8 cellular contexts compared by ENCODE assay signal in the genomic region with DNA sequence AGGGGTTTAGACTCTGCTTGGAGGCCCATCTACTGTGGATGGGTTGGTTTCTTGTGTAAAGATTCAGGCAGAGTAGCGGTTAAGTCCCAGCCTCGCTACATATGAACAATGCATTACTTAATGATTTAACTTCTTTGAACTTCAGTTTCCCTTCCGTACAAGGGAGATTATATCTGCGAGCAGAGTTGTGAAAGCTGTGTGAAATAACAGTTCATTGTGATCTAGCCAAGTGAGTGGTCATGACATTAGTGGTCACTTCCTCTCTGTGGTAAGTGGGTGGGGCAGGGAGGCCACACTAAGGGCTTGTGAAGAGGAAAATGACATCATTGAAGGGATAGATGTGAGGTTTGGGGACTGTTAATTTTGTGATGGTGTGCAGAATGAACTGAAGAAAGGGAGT. TPM values are rescaled to one million over a fixed set of nuclear protein-coding genes. Genes with fewer than 3 reads are reported as not detected.
DNase-seq lines count a peak whose midpoint lies in the region; ATAC-seq and TF ChIP-seq lines count a peak whose summit lies in the region.

No MANE protein-coding gene starts in this region.

- no peaks in the 10 kb centered on the region for H3K9me3 ChIP-seq in smooth muscle cell (replicated peaks; ENCODE audit: low read depth)

- 59% methylated on average over 4 of the region's 4 CpGs for WGBS in smooth muscle cell (ENCODE audit: low lambda C conversion rate)

- ATAC-seq in GM21526 (IDR thresholded peaks at IDR 0.05; ENCODE audit: low FRiP score, unreplicated experiment) (peak; percentile 86), left lobe of liver (peak; percentile 29)
- peak; percentile 94 for ATAC-seq in activated T-helper 17 cell treated with anti-CD3 and anti-CD28 coated beads, Interleukin-2, amount 50 U/mL, for 72 hours (replicated peaks)

- no peaks in the 10 kb centered on the region for H3K27me3 ChIP-seq in dorsolateral prefrontal cortex
- no peaks in the 10 kb centered on the region for H3K27me3 ChIP-seq in smooth muscle cell (ENCODE audit: low read depth)

- H3K27ac ChIP-seq in dorsolateral prefrontal cortex (no peak overlapping the region), smooth muscle cell (ENCODE audit: low read depth) (no peak overlapping the region)

- H2AFZ ChIP-seq in smooth muscle cell (ENCODE audit: low read depth): no peak overlapping the region

- no peaks in the 10 kb centered on the region for H3K4me1 ChIP-seq in smooth muscle cell (ENCODE audit: low read depth)

- TF ChIP-seq CTCF in GM10266 (IDR thresholded peaks at IDR 0.05; ENCODE audit: control insufficient read depth, insufficient read depth, low read depth, missing control alignments): no peak
- TF ChIP-seq CTCF in dorsolateral prefrontal cortex (IDR thresholded peaks at IDR 0.05 in 54 of 56, conservative IDR thresholded peaks at IDR 0.05 in 2 of 56; ENCODE audit: low read depth in 1 of 56, partially characterized antibody in 56 of 56): no peak
- no peak for TF ChIP-seq CTCF in smooth muscle cell (IDR thresholded peaks at IDR 0.05; ENCODE audit: borderline replicate concordance, insufficient read depth, poor library complexity, severe bottlenecking)

- DNase-seq in GM10266 (ENCODE audit: extremely low spot score) (peak; percentile 54), HT-29 (ENCODE audit: low spot score) (peak; percentile 59), left lobe of liver (ENCODE audit: low spot score) (no peak), dorsolateral prefrontal cortex (no peak), smooth muscle cell (lab: John Stamatoyannopoulos, UW; ENCODE audit: unreplicated experiment) (no peak), amygdala (lab: John Stamatoyannopoulos, UW) (no peak)

- H3K36me3 Mint-ChIP-seq in activated T-helper 17 cell treated with anti-CD3 and anti-CD28 coated beads, Interleukin-2, amount 50 U/mL, for 72 hours (ENCODE audit: low read depth): no peaks in the 10 kb centered on the region

- no peaks in the 10 kb centered on the region for H3F3A ChIP-seq in smooth muscle cell (ENCODE audit: low read depth)

- H3K4me2 ChIP-seq in smooth muscle cell: no peak overlapping the region

- intact Hi-C loops in dorsolateral prefrontal cortex (cut with DNase I): no loop called here

- H3K4me3 ChIP-seq in dorsolateral prefrontal cortex (no peak overlapping the region), smooth muscle cell (no peak overlapping the region)

- peak overlapping the region; percentile 1 for H3K4me3 Mint-ChIP-seq in activated T-helper 17 cell treated with anti-CD3 and anti-CD28 coated beads, Interleukin-2, amount 50 U/mL, for 72 hours

- H3K9ac ChIP-seq in smooth muscle cell (ENCODE audit: low read depth): no peak overlapping the region

- H3K27me3 Mint-ChIP-seq in activated T-helper 17 cell treated with anti-CD3 and anti-CD28 coated beads, Interleukin-2, amount 50 U/mL, for 72 hours: no peaks in the 10 kb centered on the region

- H3K9me3 Mint-ChIP-seq in activated T-helper 17 cell treated with anti-CD3 and anti-CD28 coated beads, Interleukin-2, amount 50 U/mL, for 72 hours: no peaks in the 10 kb centered on the region

- no peaks in the 10 kb centered on the region for H3K36me3 ChIP-seq in smooth muscle cell (ENCODE audit: low read depth)

- H4K20me1 ChIP-seq in smooth muscle cell (ENCODE audit: low read depth): no peaks in the 10 kb centered on the region

- H3K27ac Mint-ChIP-seq in activated T-helper 17 cell treated with anti-CD3 and anti-CD28 coated beads, Interleukin-2, amount 50 U/mL, for 72 hours: peak overlapping the region; percentile 35

- no peaks in the 10 kb centered on the region for H3K79me2 ChIP-seq in smooth muscle cell (ENCODE audit: low read depth)

- H3K4me1 Mint-ChIP-seq in activated T-helper 17 cell treated with anti-CD3 and anti-CD28 coated beads, Interleukin-2, amount 50 U/mL, for 72 hours: peaks cover 12% of the 10 kb centered on the region

RNA-seq across cellular contexts. Expression of a gene that starts 14.1 kb away (rescaled TPM):
- 28.5 and 38.3 TPM in 2 replicates for total RNA-seq in HT-29 (2014; rRNA removed; shearing (Covaris generic))
- total RNA-seq in activated T-helper 17 cell treated with anti-CD3 and anti-CD28 coated beads, Interleukin-2, amount 50 U/mL, for 72 hours: 10 to 100 TPM; 46.0 to 46.9 TPM
- total RNA-seq in left lobe of liver: 6.6 TPM
- 10 to 100 TPM; 16.1 to 34.8 (median 23.9) TPM for total RNA-seq in dorsolateral prefrontal cortex
- total RNA-seq in smooth muscle cell: 81.4 and 97.4 TPM in 2 replicates
- polyA plus RNA-seq in smooth muscle cell: 28.7 and 34.4 TPM in 2 replicates

Comparison
In these comparisons a context has a peak if more than half of its experiments do, and no peak if none do; other contexts are left out.
1. DNase-seq: peak in GM10266 (single experiment) and HT-29 (single experiment); none in left lobe of liver (single experiment), dorsolateral prefrontal cortex (0 of 10), smooth muscle cell (single experiment) and amygdala (0 of 56).
2. ATAC-seq: peak in every context shown above with its lines; median percentile 94 in activated T-helper 17 cell treated with anti-CD3 and anti-CD28 coated beads, Interleukin-2, amount 50 U/mL, for 72 hours; 86 in GM21526; 29 in left lobe of liver.